Comparison of ENCODE assay signal across 8 cellular contexts in genomic region chr17:57295526-57296023, GRCh38. TPM values are rescaled to one million over a fixed set of nuclear protein-coding genes. Genes with fewer than 3 reads are reported as not detected.
DNase-seq lines count a peak whose midpoint lies in the region; ATAC-seq and TF ChIP-seq lines count a peak whose summit lies in the region.

No MANE protein-coding gene starts in this region.

- no peak for DNase-seq in activated naive CD4-positive, alpha-beta T cell treated with anti-CD3 and anti-CD28 coated beads, Interleukin-2, amount 50 U/mL, for 72 hours (ENCODE audit: low spot score in 2 of 2)
- no peak for DNase-seq in activated naive CD4-positive, alpha-beta T cell treated with Interleukin-2 at 50 U/mL for 16 hours
- DNase-seq in SJCRH30 = peak; percentile 55 to 70
- peak in 1 of 2 donors; percentile 44 for DNase-seq in foreskin keratinocyte
- DNase-seq in Kasumi-1 (lab: John Stamatoyannopoulos, UW) = no peak
- DNase-seq in posterior cingulate gyrus = no peak
- DNase-seq in NCI-H187 treated with DMSO at 0.1 percent for 48 hours (lab: John Stamatoyannopoulos, UW) = no peak

- 17% methylated on average over 5 of the region's 5 CpGs for WGBS in thymus

- H3K27ac ChIP-seq in SJCRH30 = peak overlapping the region; percentile 92
- peak overlapping the region; percentile 63 for H3K27ac ChIP-seq in foreskin keratinocyte
- peak overlapping the region; percentile 18 for H3K27ac ChIP-seq in thymus (ENCODE audit: low read depth)

- peaks cover 16 to 50% of the 10 kb centered on the region in 2 donors for H3K36me3 Mint-ChIP-seq in activated naive CD4-positive, alpha-beta T cell treated with anti-CD3 and anti-CD28 coated beads, Interleukin-2, amount 50 U/mL, for 72 hours

- no peaks in the 10 kb centered on the region for H3K9me3 ChIP-seq in SJCRH30 (replicated peaks)
- H3K9me3 ChIP-seq in thymus (ENCODE audit: control insufficient read depth) = peaks cover 4% of the 10 kb centered on the region

- peak overlapping the region; percentile 14 for H3K4me3 ChIP-seq in SJCRH30
- no peak overlapping the region for H3K4me3 ChIP-seq in thymus (ENCODE audit: low read length)

- peaks cover 31% of the 10 kb centered on the region for H3K36me3 ChIP-seq in SJCRH30
- H3K36me3 ChIP-seq in thymus (ENCODE audit: control insufficient read depth, insufficient read depth) = peaks cover 48% of the 10 kb centered on the region

- H3K27me3 ChIP-seq in SJCRH30 (no peaks in the 10 kb centered on the region), foreskin keratinocyte (no peaks in the 10 kb centered on the region), thymus (ENCODE audit: control insufficient read depth, insufficient read depth) (no peaks in the 10 kb centered on the region)

- H3K27ac Mint-ChIP-seq in activated naive CD4-positive, alpha-beta T cell treated with anti-CD3 and anti-CD28 coated beads, Interleukin-2, amount 50 U/mL, for 72 hours = peak overlapping the region in 1 of 2 donors; percentile 8

- TF ChIP-seq CTCF in foreskin keratinocyte (conservative IDR thresholded peaks at IDR 0.05) = no peak

- intact Hi-C loops in posterior cingulate gyrus (cut with DNase I) = no loop called here

- H3K9me3 Mint-ChIP-seq in activated naive CD4-positive, alpha-beta T cell treated with anti-CD3 and anti-CD28 coated beads, Interleukin-2, amount 50 U/mL, for 72 hours = peaks cover 0 to 14% of the 10 kb centered on the region in 2 donors

- H3K4me1 ChIP-seq in SJCRH30 (peaks cover 33% of the 10 kb centered on the region), foreskin keratinocyte (peaks cover 8% of the 10 kb centered on the region), thymus (ENCODE audit: control insufficient read depth, insufficient read depth, low read length) (peaks cover 24% of the 10 kb centered on the region)

- peak; percentile 29 to 75 for ATAC-seq in activated naive CD4-positive, alpha-beta T cell treated with anti-CD3 and anti-CD28 coated beads, Interleukin-2, amount 50 U/mL, for 72 hours
- ATAC-seq in foreskin keratinocyte = peak; percentile 14

RNA-seq across cellular contexts. Expression of gene MSI2, which starts 39.3 kb away (rescaled TPM):
- total RNA-seq in activated naive CD4-positive, alpha-beta T cell treated with anti-CD3 and anti-CD28 coated beads, Interleukin-2, amount 50 U/mL, for 72 hours = 10 to 100 TPM; 54.1 to 74.8 TPM
- 73.7 and 76.6 TPM in 2 replicates for total RNA-seq in SJCRH30 (2014; rRNA removed; shearing (Covaris generic))
- total RNA-seq in foreskin keratinocyte = 18.4 and 18.8 TPM in 2 replicates
- polyA plus RNA-seq in foreskin keratinocyte (9.0 and 11.1 TPM in 2 replicates), thymus (25.3 TPM)

Comparison
In these comparisons a context has a peak if more than half of its experiments do, and no peak if none do; other contexts are left out.
1. DNase-seq: peak in SJCRH30 (2 of 2); none in activated naive CD4-positive, alpha-beta T cell treated with anti-CD3 and anti-CD28 coated beads, Interleukin-2, amount 50 U/mL, for 72 hours (0 of 2), activated naive CD4-positive, alpha-beta T cell treated with Interleukin-2 at 50 U/mL for 16 hours (single experiment), Kasumi-1 (0 of 2), posterior cingulate gyrus (0 of 10) and NCI-H187 treated with DMSO at 0.1 percent for 48 hours (single experiment).
2. H3K27ac ChIP-seq: peak in every context shown above with its lines; median percentile 92 in SJCRH30; 63 in foreskin keratinocyte; 18 in thymus.